15 cellular contexts compared by ENCODE assay signal in the genomic region with DNA sequence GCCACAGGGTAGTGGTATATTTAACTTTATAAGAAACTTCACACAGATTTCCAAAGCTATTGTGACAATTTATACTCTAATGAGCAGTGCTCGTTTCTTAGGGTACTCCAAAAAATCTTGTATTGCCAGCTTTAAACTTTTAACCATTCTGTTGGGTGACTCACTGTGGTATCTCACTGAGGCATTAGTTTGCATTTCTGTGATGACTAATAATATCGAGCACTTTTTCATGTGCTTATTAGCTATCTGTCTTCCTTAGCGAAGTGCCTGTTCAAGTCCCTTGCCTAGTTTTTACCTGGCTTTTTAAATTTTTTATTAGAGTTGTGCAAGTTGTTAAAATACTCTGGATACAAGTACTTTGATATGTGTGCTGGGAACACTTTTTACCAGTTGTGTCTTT. TPM values are rescaled to one million over a fixed set of nuclear protein-coding genes. Genes with fewer than 3 reads are reported as not detected.
DNase-seq lines count a peak whose midpoint lies in the region; ATAC-seq and TF ChIP-seq lines count a peak whose summit lies in the region.
"Had no signal": no experiment of that assay in that cellular context is flagged by ENCODE, and none has a peak within 500 bp of the region (broad histone marks: within the 10 kb centered on the region; RNA-seq: fewer than 3 reads in every experiment).

No MANE protein-coding gene starts in this region.

- TF ChIP-seq CTCF in GM23338 (conservative IDR thresholded peaks at IDR 0.05; ENCODE audit: low read depth in 2 of 2): no peak

- H3K79me2 ChIP-seq in GM23338 (replicated peaks; ENCODE audit: insufficient read depth): no peaks in the 10 kb centered on the region

- H3F3A ChIP-seq in GM23338 (replicated peaks; ENCODE audit: low read depth): no peaks in the 10 kb centered on the region

- no peaks in the 10 kb centered on the region for H3K9me2 ChIP-seq in GM23338 (ENCODE audit: insufficient read depth)

- no peaks in the 10 kb centered on the region for H4K20me1 ChIP-seq in GM23338 (replicated peaks; ENCODE audit: insufficient read depth)

- H3K36me3 ChIP-seq in GM23338 (ENCODE audit: insufficient read depth): no peaks in the 10 kb centered on the region
- H3K36me3 ChIP-seq: gastroesophageal sphincter, tibial artery had no signal

- peaks cover 12% of the 10 kb centered on the region; the same call in 2 of the 3 replicates for H3K4me1 Mint-ChIP-seq in GM23338
- H3K4me1 Mint-ChIP-seq: activated CD4-positive, alpha-beta T cell treated with anti-CD3 and anti-CD28 coated beads, Interleukin-2, amount 10 ng/mL, durations not matched to agents 7 days and 5 days had no signal

- peaks cover 3% of the 10 kb centered on the region; the same call in 1 of the 2 replicates for H3K27me3 ChIP-seq in GM23338 (ENCODE audit: insufficient read depth)

- ATAC-seq in GM19452 (IDR thresholded peaks at IDR 0.05; ENCODE audit: unreplicated experiment) (no peak), GM23338 (no peak)
- ATAC-seq: gastroesophageal sphincter had no signal

- H3K4me1 ChIP-seq in GM23338 (ENCODE audit: insufficient read depth): peaks cover 6% of the 10 kb centered on the region; the same call in 1 of the 2 replicates

- H3K27ac ChIP-seq in GM23338 (ENCODE audit: low read depth): no peak overlapping the region
- H3K27ac ChIP-seq: gastroesophageal sphincter, tibial artery had no signal

- no peak overlapping the region for H3K4me3 Mint-ChIP-seq in GM23338
- H3K4me3 Mint-ChIP-seq: activated CD4-positive, alpha-beta T cell treated with anti-CD3 and anti-CD28 coated beads, Interleukin-2, amount 10 ng/mL, durations not matched to agents 7 days and 5 days had no signal

- peak; percentile 58 for DNase-seq in AG08395 (ENCODE audit: low spot score)
- peak; percentile 7 for DNase-seq in HS-27A (ENCODE audit: low read depth)
- peak; percentile 37 for DNase-seq in amniotic epithelial cell (ENCODE audit: low read depth)
- peak; percentile 1 for DNase-seq in glomerular visceral epithelial cell (ENCODE audit: extremely low spot score)
- no peak for DNase-seq in NCI-H128 (lab: John Stamatoyannopoulos, UW; ENCODE audit: unreplicated experiment)
- DNase-seq in NCI-H82 (lab: John Stamatoyannopoulos, UW): no peak
- DNase-seq in GM23338 (ENCODE audit: low spot score): no peak
- DNase-seq: activated CD4-positive, alpha-beta T cell treated with anti-CD3 and anti-CD28 coated beads, Interleukin-2, amount 10 ng/mL, durations not matched to agents 7 days and 5 days; aorta; DMS79; NCI-H1092; NCI-H2227 treated with DMSO at 0.1 percent for 48 hours; tibial artery had no signal

- no peak overlapping the region for H3K4me3 ChIP-seq in GM23338
- H3K4me3 ChIP-seq: gastroesophageal sphincter, tibial artery had no signal

- H3K4me2 ChIP-seq in GM23338: no peak overlapping the region

- peaks cover 2% of the 10 kb centered on the region; the same call in 1 of the 3 replicates for H3K36me3 Mint-ChIP-seq in GM23338 (ENCODE audit: low read depth)

- H2AFZ ChIP-seq in GM23338: no peak overlapping the region

- H3K9me3 Mint-ChIP-seq in GM23338: no peaks in the 10 kb centered on the region; the same call in 1 of the 3 replicates
- H3K9me3 Mint-ChIP-seq: activated CD4-positive, alpha-beta T cell treated with anti-CD3 and anti-CD28 coated beads, Interleukin-2, amount 10 ng/mL, durations not matched to agents 7 days and 5 days had no signal

- peaks cover 13% of the 10 kb centered on the region for H3K27me3 Mint-ChIP-seq in GM23338 (ENCODE audit: insufficient read depth, low read depth, poor library complexity)

- no peak overlapping the region for H3K27ac Mint-ChIP-seq in GM23338
- H3K27ac Mint-ChIP-seq: activated CD4-positive, alpha-beta T cell treated with anti-CD3 and anti-CD28 coated beads, Interleukin-2, amount 10 ng/mL, durations not matched to agents 7 days and 5 days had no signal

TF ChIP-seq in GM23338, 12 proteins besides CTCF, POLR2A, EP300 and RAD21 (continues in another document):
- no peak for TF ChIP-seq EZH2 (IDR thresholded peaks at IDR 0.05; ENCODE audit: low read depth, unreplicated experiment)
- no peak for TF ChIP-seq ZNF114 (CRISPR knock-in tag; IDR thresholded peaks at IDR 0.05)
- no peak for TF ChIP-seq EZH2phosphoT487 (IDR thresholded peaks at IDR 0.05; ENCODE audit: unreplicated experiment)
- TF ChIP-seq, protein P1, sequence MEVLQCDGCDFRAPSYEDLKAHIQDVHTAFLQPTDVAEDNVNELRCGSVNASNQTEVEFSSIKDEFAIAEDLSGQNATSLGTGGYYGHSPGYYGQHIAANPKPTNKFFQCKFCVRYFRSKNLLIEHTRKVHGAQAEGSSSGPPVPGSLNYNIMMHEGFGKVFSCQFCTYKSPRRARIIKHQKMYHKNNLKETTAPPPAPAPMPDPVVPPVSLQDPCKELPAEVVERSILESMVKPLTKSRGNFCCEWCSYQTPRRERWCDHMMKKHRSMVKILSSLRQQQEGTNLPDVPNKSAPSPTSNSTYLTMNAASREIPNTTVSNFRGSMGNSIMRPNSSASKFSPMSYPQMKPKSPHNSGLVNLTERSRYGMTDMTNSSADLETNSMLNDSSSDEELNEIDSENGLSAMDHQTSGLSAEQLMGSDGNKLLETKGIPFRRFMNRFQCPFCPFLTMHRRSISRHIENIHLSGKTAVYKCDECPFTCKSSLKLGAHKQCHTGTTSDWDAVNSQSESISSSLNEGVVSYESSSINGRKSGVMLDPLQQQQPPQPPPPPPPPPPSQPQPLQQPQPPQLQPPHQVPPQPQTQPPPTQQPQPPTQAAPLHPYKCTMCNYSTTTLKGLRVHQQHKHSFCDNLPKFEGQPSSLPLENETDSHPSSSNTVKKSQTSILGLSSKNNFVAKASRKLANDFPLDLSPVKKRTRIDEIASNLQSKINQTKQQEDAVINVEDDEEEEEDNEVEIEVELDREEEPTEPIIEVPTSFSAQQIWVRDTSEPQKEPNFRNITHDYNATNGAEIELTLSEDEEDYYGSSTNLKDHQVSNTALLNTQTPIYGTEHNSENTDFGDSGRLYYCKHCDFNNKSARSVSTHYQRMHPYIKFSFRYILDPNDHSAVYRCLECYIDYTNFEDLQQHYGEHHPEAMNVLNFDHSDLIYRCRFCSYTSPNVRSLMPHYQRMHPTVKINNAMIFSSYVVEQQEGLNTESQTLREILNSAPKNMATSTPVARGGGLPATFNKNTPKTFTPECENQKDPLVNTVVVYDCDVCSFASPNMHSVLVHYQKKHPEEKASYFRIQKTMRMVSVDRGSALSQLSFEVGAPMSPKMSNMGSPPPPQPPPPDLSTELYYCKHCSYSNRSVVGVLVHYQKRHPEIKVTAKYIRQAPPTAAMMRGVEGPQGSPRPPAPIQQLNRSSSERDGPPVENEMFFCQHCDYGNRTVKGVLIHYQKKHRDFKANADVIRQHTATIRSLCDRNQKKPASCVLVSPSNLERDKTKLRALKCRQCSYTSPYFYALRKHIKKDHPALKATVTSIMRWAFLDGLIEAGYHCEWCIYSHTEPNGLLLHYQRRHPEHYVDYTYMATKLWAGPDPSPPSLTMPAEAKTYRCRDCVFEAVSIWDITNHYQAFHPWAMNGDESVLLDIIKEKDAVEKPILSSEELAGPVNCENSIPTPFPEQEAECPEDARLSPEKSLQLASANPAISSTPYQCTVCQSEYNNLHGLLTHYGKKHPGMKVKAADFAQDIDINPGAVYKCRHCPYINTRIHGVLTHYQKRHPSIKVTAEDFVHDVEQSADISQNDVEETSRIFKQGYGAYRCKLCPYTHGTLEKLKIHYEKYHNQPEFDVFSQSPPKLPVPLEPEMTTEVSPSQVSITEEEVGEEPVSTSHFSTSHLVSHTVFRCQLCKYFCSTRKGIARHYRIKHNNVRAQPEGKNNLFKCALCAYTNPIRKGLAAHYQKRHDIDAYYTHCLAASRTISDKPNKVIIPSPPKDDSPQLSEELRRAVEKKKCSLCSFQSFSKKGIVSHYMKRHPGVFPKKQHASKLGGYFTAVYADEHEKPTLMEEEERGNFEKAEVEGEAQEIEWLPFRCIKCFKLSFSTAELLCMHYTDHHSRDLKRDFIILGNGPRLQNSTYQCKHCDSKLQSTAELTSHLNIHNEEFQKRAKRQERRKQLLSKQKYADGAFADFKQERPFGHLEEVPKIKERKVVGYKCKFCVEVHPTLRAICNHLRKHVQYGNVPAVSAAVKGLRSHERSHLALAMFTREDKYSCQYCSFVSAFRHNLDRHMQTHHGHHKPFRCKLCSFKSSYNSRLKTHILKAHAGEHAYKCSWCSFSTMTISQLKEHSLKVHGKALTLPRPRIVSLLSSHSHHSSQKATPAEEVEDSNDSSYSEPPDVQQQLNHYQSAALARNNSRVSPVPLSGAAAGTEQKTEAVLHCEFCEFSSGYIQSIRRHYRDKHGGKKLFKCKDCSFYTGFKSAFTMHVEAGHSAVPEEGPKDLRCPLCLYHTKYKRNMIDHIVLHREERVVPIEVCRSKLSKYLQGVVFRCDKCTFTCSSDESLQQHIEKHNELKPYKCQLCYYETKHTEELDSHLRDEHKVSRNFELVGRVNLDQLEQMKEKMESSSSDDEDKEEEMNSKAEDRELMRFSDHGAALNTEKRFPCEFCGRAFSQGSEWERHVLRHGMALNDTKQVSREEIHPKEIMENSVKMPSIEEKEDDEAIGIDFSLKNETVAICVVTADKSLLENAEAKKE (CRISPR knock-in tag; IDR thresholded peaks at IDR 0.05): no peak
- TF ChIP-seq JUNB (IDR thresholded peaks at IDR 0.05; ENCODE audit: unreplicated experiment): no peak
- no peak for TF ChIP-seq POLR2AphosphoS5 (IDR thresholded peaks at IDR 0.05; ENCODE audit: low read depth)
- no peak for TF ChIP-seq STAT1 (IDR thresholded peaks at IDR 0.05; ENCODE audit: unreplicated experiment)

RNA-seq across cellular contexts. Expression of gene PNMA3, which starts 5.5 kb away (rescaled TPM):
- total RNA-seq in GM23338 (2014; rRNA removed; shearing (Covaris generic)): 5.7 and 8.5 TPM in 2 replicates
- polyA plus RNA-seq in GM23338 (2016; fragmentation: Nextera tagmentation; extraction: Ambion mirVana): 2.5 and 3.4 TPM in 2 replicates

RNA-seq across cellular contexts. Expression of gene PNMA6A, which starts 10.5 kb away (rescaled TPM):
- total RNA-seq in GM23338 (2014; rRNA removed; shearing (Covaris generic)): 6.6 and 7.1 TPM in 2 replicates
- polyA plus RNA-seq in GM23338 (2016; fragmentation: Nextera tagmentation; extraction: Ambion mirVana): 2.4 and 2.9 TPM in 2 replicates

Comparison
In these comparisons a context has a peak if more than half of its experiments do, and no peak if none do; other contexts are left out.
1. DNase-seq: peak in AG08395 (single experiment), HS-27A (single experiment), amniotic epithelial cell (single experiment) and glomerular visceral epithelial cell (single experiment); none in NCI-H128 (single experiment), NCI-H82 (single experiment) and GM23338 (single experiment).